1 cellular context compared by ENCODE assay signal in the genomic region with DNA sequence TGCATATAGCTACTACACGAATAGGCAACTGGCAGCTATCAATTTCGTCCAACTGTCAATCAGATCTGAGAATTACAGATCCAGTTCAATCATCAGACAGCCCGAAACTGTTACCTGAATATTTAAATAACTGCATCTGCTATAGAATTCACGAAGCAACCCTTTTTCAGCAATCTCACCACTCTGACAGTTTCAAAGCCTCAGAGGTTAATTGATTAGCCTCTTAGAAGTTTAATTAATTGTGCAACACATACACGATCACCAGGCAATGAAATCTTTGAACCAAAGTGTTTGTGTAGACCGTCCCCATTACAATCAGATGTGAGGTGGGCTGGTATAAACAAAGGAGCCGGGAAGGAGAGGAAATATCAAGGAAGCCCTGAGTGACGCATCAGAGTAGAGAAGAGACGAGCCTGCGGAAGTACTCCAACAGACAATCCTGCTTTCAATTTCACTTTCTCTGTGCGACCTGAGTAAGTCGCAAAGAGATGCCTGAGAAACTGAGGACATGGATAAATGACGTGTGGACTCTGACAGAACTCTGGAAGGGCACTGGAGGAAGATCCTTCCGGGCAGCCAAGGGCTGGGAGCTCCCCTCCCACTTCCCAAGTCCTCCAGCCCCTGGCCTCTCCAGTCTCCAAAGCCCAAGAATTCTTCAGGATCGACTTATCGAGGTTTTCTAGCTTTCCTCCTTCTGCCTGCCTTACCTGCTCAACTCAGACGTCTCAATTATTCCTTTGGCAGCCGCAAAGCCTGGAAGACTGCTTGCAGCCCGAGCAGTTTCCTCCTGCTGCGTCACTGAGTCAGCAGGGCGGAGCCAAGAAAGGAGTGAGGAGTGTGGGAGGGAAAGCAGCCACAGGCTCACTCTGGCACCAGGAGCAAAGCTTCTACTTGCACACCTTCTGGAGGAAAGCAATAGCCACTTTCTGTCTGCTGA.
TF ChIP-seq lines count a peak whose summit lies in the region.

Gene RNASEL, minus strand, starts transcription at position 797 of the 937 bp plus-strand sequence. CDS start 2,450 bp downstream, outside the sequence.

TF ChIP-seq in GM12878, 131 proteins besides CTCF, POLR2A, EP300 and RAD21 (continued from another document and continues in another):
- TF ChIP-seq, protein P1, sequence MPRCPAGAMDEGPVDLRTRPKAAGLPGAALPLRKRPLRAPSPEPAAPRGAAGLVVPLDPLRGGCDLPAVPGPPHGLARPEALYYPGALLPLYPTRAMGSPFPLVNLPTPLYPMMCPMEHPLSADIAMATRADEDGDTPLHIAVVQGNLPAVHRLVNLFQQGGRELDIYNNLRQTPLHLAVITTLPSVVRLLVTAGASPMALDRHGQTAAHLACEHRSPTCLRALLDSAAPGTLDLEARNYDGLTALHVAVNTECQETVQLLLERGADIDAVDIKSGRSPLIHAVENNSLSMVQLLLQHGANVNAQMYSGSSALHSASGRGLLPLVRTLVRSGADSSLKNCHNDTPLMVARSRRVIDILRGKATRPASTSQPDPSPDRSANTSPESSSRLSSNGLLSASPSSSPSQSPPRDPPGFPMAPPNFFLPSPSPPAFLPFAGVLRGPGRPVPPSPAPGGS (IDR thresholded peaks at IDR 0.05; ENCODE audit: borderline replicate concordance, insufficient read depth, low read depth, low read length, poor library complexity, severe bottlenecking), result no peak
- no peak for TF ChIP-seq USF1 (IDR thresholded peaks at IDR 0.05; ENCODE audit: borderline replicate concordance, extremely low read length, insufficient read depth, low read depth, low read length)
- TF ChIP-seq MYB (IDR thresholded peaks at IDR 0.05; ENCODE audit: borderline replicate concordance, low read depth, low read length), result no peak
- no peak for TF ChIP-seq TCF3 (IDR thresholded peaks at IDR 0.05; ENCODE audit: borderline replicate concordance, insufficient read depth, low read depth, low read length)
- no peak for TF ChIP-seq KDM1A (IDR thresholded peaks at IDR 0.05; ENCODE audit: borderline replicate concordance)
- no peak for TF ChIP-seq CBFB (IDR thresholded peaks at IDR 0.05; ENCODE audit: low read depth)
- TF ChIP-seq MTA3 (IDR thresholded peaks at IDR 0.05; ENCODE audit: borderline replicate concordance, low read length), result peak; percentile 61; the same call in 1 of the 2 replicates
- no peak for TF ChIP-seq CEBPB (IDR thresholded peaks at IDR 0.05; ENCODE audit: borderline replicate concordance in 1 of 2, low read depth in 2 of 2, low read length in 2 of 2)
- TF ChIP-seq IKZF1 (conservative IDR thresholded peaks at IDR 0.05), result peak; percentile 83
- no peak for TF ChIP-seq ZBED1 (IDR thresholded peaks at IDR 0.05; ENCODE audit: borderline replicate concordance)
- TF ChIP-seq RFX5 (IDR thresholded peaks at IDR 0.05; ENCODE audit: low read depth, low read length), result no peak
- TF ChIP-seq RBBP5 (conservative IDR thresholded peaks at IDR 0.05), result no peak
- TF ChIP-seq E2F4 (IDR thresholded peaks at IDR 0.05; ENCODE audit: low read depth, low read length), result no peak
- TF ChIP-seq FOXK2 (IDR thresholded peaks at IDR 0.05), result no peak
- TF ChIP-seq, protein P2, sequence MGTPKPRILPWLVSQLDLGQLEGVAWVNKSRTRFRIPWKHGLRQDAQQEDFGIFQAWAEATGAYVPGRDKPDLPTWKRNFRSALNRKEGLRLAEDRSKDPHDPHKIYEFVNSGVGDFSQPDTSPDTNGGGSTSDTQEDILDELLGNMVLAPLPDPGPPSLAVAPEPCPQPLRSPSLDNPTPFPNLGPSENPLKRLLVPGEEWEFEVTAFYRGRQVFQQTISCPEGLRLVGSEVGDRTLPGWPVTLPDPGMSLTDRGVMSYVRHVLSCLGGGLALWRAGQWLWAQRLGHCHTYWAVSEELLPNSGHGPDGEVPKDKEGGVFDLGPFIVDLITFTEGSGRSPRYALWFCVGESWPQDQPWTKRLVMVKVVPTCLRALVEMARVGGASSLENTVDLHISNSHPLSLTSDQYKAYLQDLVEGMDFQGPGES (IDR thresholded peaks at IDR 0.05), result no peak
- no peak for TF ChIP-seq SRF (IDR thresholded peaks at IDR 0.05; ENCODE audit: low read depth in 2 of 2, low read length in 2 of 2)
- TF ChIP-seq, protein P3, sequence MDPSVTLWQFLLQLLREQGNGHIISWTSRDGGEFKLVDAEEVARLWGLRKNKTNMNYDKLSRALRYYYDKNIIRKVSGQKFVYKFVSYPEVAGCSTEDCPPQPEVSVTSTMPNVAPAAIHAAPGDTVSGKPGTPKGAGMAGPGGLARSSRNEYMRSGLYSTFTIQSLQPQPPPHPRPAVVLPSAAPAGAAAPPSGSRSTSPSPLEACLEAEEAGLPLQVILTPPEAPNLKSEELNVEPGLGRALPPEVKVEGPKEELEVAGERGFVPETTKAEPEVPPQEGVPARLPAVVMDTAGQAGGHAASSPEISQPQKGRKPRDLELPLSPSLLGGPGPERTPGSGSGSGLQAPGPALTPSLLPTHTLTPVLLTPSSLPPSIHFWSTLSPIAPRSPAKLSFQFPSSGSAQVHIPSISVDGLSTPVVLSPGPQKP (IDR thresholded peaks at IDR 0.05; ENCODE audit: low read depth, low read length), result no peak
- TF ChIP-seq EED (IDR thresholded peaks at IDR 0.05; ENCODE audit: low read depth), result no peak; the same call in 1 of the 2 replicates
- TF ChIP-seq TAF1 (IDR thresholded peaks at IDR 0.05; ENCODE audit: borderline replicate concordance, low read depth, low read length), result no peak
- TF ChIP-seq SREBF2 (IDR thresholded peaks at IDR 0.05; ENCODE audit: low read length), result no peak
- no peak for TF ChIP-seq TBL1XR1 (IDR thresholded peaks at IDR 0.05; ENCODE audit: low read depth, low read length)
- TF ChIP-seq CHD4 (IDR thresholded peaks at IDR 0.05), result no peak
- TF ChIP-seq E4F1 (IDR thresholded peaks at IDR 0.05; ENCODE audit: borderline replicate concordance, partially characterized antibody), result no peak
- TF ChIP-seq, protein P4, sequence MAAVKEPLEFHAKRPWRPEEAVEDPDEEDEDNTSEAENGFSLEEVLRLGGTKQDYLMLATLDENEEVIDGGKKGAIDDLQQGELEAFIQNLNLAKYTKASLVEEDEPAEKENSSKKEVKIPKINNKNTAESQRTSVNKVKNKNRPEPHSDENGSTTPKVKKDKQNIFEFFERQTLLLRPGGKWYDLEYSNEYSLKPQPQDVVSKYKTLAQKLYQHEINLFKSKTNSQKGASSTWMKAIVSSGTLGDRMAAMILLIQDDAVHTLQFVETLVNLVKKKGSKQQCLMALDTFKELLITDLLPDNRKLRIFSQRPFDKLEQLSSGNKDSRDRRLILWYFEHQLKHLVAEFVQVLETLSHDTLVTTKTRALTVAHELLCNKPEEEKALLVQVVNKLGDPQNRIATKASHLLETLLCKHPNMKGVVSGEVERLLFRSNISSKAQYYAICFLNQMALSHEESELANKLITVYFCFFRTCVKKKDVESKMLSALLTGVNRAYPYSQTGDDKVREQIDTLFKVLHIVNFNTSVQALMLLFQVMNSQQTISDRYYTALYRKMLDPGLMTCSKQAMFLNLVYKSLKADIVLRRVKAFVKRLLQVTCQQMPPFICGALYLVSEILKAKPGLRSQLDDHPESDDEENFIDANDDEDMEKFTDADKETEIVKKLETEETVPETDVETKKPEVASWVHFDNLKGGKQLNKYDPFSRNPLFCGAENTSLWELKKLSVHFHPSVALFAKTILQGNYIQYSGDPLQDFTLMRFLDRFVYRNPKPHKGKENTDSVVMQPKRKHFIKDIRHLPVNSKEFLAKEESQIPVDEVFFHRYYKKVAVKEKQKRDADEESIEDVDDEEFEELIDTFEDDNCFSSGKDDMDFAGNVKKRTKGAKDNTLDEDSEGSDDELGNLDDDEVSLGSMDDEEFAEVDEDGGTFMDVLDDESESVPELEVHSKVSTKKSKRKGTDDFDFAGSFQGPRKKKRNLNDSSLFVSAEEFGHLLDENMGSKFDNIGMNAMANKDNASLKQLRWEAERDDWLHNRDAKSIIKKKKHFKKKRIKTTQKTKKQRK (IDR thresholded peaks at IDR 0.05; ENCODE audit: low read depth, low read length), result no peak
- no peak for TF ChIP-seq SMAD1 (IDR thresholded peaks at IDR 0.05; ENCODE audit: low read depth, partially characterized antibody)
- no peak for TF ChIP-seq TCF12 (IDR thresholded peaks at IDR 0.05; ENCODE audit: low read depth, low read length)
- no peak for TF ChIP-seq FOXM1 (IDR thresholded peaks at IDR 0.05; ENCODE audit: low read depth, low read length)
- TF ChIP-seq, protein P5, sequence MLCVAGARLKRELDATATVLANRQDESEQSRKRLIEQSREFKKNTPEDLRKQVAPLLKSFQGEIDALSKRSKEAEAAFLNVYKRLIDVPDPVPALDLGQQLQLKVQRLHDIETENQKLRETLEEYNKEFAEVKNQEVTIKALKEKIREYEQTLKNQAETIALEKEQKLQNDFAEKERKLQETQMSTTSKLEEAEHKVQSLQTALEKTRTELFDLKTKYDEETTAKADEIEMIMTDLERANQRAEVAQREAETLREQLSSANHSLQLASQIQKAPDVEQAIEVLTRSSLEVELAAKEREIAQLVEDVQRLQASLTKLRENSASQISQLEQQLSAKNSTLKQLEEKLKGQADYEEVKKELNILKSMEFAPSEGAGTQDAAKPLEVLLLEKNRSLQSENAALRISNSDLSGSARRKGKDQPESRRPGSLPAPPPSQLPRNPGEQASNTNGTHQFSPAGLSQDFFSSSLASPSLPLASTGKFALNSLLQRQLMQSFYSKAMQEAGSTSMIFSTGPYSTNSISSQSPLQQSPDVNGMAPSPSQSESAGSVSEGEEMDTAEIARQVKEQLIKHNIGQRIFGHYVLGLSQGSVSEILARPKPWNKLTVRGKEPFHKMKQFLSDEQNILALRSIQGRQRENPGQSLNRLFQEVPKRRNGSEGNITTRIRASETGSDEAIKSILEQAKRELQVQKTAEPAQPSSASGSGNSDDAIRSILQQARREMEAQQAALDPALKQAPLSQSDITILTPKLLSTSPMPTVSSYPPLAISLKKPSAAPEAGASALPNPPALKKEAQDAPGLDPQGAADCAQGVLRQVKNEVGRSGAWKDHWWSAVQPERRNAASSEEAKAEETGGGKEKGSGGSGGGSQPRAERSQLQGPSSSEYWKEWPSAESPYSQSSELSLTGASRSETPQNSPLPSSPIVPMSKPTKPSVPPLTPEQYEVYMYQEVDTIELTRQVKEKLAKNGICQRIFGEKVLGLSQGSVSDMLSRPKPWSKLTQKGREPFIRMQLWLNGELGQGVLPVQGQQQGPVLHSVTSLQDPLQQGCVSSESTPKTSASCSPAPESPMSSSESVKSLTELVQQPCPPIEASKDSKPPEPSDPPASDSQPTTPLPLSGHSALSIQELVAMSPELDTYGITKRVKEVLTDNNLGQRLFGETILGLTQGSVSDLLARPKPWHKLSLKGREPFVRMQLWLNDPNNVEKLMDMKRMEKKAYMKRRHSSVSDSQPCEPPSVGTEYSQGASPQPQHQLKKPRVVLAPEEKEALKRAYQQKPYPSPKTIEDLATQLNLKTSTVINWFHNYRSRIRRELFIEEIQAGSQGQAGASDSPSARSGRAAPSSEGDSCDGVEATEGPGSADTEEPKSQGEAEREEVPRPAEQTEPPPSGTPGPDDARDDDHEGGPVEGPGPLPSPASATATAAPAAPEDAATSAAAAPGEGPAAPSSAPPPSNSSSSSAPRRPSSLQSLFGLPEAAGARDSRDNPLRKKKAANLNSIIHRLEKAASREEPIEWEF (IDR thresholded peaks at IDR 0.05; ENCODE audit: insufficient replicate concordance, low read depth, low read length), result no peak
- 0 out of 2 replicates have a peak, but pooled peaks have one; percentile 44 for TF ChIP-seq RB1 (IDR thresholded peaks at IDR 0.05; ENCODE audit: borderline replicate concordance)
- peak; percentile 17; the same call in 1 of the 2 replicates for TF ChIP-seq RUNX3 (IDR thresholded peaks at IDR 0.05; ENCODE audit: low read length)
